1 cellular context compared by ENCODE assay signal in genomic region chr11:72189448-72190250, GRCh38.
TF ChIP-seq lines count a peak whose summit lies in the region.

No MANE protein-coding gene starts in this region.

TF ChIP-seq in GM12891, 5 proteins besides CTCF, POLR2A, EP300 and RAD21 (continued from another document):
- TF ChIP-seq TAF1 (IDR thresholded peaks at IDR 0.05; ENCODE audit: low read depth, low read length) (no peak), SPI1 (IDR thresholded peaks at IDR 0.05; ENCODE audit: low read depth, low read length) (no peak)
